Comparison of ENCODE assay signal across 1 cellular context in the genomic region with DNA sequence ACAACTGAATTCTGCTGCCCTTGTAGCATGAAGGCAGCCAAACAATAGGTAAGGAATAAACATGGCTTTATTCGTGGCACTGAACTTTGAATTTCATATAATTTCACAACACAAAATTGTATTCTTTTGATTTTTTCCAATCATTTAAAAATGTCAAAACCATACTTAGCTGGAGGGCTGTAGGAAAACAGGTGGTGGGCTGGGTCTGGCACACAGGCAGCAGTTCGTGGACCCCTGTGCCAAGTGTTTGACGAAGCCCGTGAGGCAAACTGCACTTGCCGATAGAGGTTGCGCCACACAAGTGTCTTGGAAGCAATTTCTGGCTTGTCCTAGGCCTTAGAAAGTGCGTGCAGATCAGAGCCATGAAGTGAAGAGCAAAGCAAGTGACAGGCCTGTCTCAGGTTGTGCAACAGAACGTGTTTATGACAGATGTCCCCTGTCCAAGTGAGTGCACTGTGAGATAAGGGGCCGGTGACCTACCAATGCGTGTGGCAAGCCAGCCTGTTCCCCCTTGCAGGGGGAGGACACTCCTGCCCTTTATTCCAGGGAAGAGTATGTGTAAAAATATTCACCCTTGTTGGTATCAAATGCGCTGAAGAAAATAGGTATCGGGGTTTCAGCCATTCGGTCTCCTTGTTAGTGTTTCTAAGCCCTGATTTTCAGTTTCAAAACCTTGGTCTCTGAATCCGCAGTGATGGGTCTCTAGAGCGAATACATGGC.
A peak's percentile ranks its signal among the peaks of the same experiment; 100 is the strongest.
TF ChIP-seq lines count a peak whose summit lies in the region.

No MANE protein-coding gene starts in this region.

TF ChIP-seq in K562, 482 proteins besides CTCF, POLR2A, EP300 and RAD21 (continued from another document and continues in another):
- TF ChIP-seq, protein P1, sequence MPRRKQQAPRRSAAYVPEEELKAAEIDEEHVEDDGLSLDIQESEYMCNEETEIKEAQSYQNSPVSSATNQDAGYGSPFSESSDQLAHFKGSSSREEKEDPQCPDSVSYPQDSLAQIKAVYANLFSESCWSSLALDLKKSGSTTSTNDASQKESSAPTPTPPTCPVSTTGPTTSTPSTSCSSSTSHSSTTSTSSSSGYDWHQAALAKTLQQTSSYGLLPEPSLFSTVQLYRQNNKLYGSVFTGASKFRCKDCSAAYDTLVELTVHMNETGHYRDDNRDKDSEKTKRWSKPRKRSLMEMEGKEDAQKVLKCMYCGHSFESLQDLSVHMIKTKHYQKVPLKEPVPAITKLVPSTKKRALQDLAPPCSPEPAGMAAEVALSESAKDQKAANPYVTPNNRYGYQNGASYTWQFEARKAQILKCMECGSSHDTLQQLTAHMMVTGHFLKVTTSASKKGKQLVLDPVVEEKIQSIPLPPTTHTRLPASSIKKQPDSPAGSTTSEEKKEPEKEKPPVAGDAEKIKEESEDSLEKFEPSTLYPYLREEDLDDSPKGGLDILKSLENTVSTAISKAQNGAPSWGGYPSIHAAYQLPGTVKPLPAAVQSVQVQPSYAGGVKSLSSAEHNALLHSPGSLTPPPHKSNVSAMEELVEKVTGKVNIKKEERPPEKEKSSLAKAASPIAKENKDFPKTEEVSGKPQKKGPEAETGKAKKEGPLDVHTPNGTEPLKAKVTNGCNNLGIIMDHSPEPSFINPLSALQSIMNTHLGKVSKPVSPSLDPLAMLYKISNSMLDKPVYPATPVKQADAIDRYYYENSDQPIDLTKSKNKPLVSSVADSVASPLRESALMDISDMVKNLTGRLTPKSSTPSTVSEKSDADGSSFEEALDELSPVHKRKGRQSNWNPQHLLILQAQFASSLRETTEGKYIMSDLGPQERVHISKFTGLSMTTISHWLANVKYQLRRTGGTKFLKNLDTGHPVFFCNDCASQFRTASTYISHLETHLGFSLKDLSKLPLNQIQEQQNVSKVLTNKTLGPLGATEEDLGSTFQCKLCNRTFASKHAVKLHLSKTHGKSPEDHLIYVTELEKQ (CRISPR knock-in tag; IDR thresholded peaks at IDR 0.05), result no peak
- TF ChIP-seq ETV5 (CRISPR knock-in tag; IDR thresholded peaks at IDR 0.05; ENCODE audit: low read depth) (no peak), COPS2 (conservative IDR thresholded peaks at IDR 0.05) (no peak), ILF3 (IDR thresholded peaks at IDR 0.05; ENCODE audit: borderline replicate concordance) (no peak), SRSF7 (optimal IDR thresholded peaks at IDR 0.05; ENCODE audit: low read depth, low read length) (no peak), MYNN (IDR thresholded peaks at IDR 0.05) (peak; percentile 90), MYNN (CRISPR knock-in tag; IDR thresholded peaks at IDR 0.05) (no peak), NCOR1 (IDR thresholded peaks at IDR 0.05) (peak; percentile 92), CCNT2 (IDR thresholded peaks at IDR 0.05; ENCODE audit: borderline replicate concordance, extremely low read depth, insufficient read length, low read depth, low read length) (no peak), ZFP1 (CRISPR knock-in tag; IDR thresholded peaks at IDR 0.05) (no peak), ZNF668 (CRISPR knock-in tag; IDR thresholded peaks at IDR 0.05) (no peak), ZKSCAN1 (IDR thresholded peaks at IDR 0.05; ENCODE audit: low read depth, low read length) (no peak), RBM14 (IDR thresholded peaks at IDR 0.05; ENCODE audit: borderline replicate concordance, insufficient read depth, low read depth, low read length) (no peak), ELF4 (CRISPR knock-in tag; IDR thresholded peaks at IDR 0.05) (0 out of 2 replicates have a peak, but pooled peaks have one; percentile 30), HMGN3 (IDR thresholded peaks at IDR 0.05; ENCODE audit: borderline replicate concordance, extremely low read depth, insufficient read length, low read depth, low read length) (no peak), RFX7 (CRISPR knock-in tag; IDR thresholded peaks at IDR 0.05) (no peak), MCM3 (IDR thresholded peaks at IDR 0.05) (no peak), ZNF282 (CRISPR knock-in tag; IDR thresholded peaks at IDR 0.05) (no peak), HCFC1 (IDR thresholded peaks at IDR 0.05; ENCODE audit: low read depth, low read length) (no peak), MAFK (IDR thresholded peaks at IDR 0.05; ENCODE audit: low read length) (no peak), NEUROD1 (IDR thresholded peaks at IDR 0.05; ENCODE audit: borderline replicate concordance, low read depth, low read length, partially characterized antibody) (peak; percentile 35), ZBTB1 (CRISPR knock-in tag; IDR thresholded peaks at IDR 0.05; ENCODE audit: borderline replicate concordance, low read depth) (no peak; the same call in 1 of the 2 replicates), MBD2 (IDR thresholded peaks at IDR 0.05; ENCODE audit: borderline replicate concordance, low read depth) (peak; percentile 79), ARID1B (IDR thresholded peaks at IDR 0.05) (peak; percentile 95), IRF2 (CRISPR knock-in tag; IDR thresholded peaks at IDR 0.05) (no peak), RBM22 (IDR thresholded peaks at IDR 0.05; ENCODE audit: low read depth, low read length, poor library complexity, severe bottlenecking) (no peak), MXI1 (IDR thresholded peaks at IDR 0.05; ENCODE audit: low read depth, low read length) (peak; percentile 79)
- TF ChIP-seq, protein P2, sequence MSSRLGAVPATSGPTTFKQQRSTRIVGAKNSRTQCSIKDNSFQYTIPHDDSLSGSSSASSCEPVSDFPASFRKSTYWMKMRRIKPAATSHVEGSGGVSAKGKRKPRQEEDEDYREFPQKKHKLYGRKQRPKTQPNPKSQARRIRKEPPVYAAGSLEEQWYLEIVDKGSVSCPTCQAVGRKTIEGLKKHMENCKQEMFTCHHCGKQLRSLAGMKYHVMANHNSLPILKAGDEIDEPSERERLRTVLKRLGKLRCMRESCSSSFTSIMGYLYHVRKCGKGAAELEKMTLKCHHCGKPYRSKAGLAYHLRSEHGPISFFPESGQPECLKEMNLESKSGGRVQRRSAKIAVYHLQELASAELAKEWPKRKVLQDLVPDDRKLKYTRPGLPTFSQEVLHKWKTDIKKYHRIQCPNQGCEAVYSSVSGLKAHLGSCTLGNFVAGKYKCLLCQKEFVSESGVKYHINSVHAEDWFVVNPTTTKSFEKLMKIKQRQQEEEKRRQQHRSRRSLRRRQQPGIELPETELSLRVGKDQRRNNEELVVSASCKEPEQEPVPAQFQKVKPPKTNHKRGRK (tag; IDR thresholded peaks at IDR 0.05), result no peak
- TF ChIP-seq, protein P3, sequence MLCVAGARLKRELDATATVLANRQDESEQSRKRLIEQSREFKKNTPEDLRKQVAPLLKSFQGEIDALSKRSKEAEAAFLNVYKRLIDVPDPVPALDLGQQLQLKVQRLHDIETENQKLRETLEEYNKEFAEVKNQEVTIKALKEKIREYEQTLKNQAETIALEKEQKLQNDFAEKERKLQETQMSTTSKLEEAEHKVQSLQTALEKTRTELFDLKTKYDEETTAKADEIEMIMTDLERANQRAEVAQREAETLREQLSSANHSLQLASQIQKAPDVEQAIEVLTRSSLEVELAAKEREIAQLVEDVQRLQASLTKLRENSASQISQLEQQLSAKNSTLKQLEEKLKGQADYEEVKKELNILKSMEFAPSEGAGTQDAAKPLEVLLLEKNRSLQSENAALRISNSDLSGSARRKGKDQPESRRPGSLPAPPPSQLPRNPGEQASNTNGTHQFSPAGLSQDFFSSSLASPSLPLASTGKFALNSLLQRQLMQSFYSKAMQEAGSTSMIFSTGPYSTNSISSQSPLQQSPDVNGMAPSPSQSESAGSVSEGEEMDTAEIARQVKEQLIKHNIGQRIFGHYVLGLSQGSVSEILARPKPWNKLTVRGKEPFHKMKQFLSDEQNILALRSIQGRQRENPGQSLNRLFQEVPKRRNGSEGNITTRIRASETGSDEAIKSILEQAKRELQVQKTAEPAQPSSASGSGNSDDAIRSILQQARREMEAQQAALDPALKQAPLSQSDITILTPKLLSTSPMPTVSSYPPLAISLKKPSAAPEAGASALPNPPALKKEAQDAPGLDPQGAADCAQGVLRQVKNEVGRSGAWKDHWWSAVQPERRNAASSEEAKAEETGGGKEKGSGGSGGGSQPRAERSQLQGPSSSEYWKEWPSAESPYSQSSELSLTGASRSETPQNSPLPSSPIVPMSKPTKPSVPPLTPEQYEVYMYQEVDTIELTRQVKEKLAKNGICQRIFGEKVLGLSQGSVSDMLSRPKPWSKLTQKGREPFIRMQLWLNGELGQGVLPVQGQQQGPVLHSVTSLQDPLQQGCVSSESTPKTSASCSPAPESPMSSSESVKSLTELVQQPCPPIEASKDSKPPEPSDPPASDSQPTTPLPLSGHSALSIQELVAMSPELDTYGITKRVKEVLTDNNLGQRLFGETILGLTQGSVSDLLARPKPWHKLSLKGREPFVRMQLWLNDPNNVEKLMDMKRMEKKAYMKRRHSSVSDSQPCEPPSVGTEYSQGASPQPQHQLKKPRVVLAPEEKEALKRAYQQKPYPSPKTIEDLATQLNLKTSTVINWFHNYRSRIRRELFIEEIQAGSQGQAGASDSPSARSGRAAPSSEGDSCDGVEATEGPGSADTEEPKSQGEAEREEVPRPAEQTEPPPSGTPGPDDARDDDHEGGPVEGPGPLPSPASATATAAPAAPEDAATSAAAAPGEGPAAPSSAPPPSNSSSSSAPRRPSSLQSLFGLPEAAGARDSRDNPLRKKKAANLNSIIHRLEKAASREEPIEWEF (CRISPR knock-in tag; IDR thresholded peaks at IDR 0.05), result no peak; the same call in none of the 2 replicates
- TF ChIP-seq, protein P4, sequence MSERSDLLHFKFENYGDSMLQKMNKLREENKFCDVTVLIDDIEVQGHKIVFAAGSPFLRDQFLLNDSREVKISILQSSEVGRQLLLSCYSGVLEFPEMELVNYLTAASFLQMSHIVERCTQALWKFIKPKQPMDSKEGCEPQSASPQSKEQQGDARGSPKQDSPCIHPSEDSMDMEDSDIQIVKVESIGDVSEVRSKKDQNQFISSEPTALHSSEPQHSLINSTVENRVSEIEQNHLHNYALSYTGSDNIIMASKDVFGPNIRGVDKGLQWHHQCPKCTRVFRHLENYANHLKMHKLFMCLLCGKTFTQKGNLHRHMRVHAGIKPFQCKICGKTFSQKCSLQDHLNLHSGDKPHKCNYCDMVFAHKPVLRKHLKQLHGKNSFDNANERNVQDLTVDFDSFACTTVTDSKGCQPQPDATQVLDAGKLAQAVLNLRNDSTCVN (CRISPR knock-in tag; IDR thresholded peaks at IDR 0.05), result no peak
- TF ChIP-seq, protein P5, sequence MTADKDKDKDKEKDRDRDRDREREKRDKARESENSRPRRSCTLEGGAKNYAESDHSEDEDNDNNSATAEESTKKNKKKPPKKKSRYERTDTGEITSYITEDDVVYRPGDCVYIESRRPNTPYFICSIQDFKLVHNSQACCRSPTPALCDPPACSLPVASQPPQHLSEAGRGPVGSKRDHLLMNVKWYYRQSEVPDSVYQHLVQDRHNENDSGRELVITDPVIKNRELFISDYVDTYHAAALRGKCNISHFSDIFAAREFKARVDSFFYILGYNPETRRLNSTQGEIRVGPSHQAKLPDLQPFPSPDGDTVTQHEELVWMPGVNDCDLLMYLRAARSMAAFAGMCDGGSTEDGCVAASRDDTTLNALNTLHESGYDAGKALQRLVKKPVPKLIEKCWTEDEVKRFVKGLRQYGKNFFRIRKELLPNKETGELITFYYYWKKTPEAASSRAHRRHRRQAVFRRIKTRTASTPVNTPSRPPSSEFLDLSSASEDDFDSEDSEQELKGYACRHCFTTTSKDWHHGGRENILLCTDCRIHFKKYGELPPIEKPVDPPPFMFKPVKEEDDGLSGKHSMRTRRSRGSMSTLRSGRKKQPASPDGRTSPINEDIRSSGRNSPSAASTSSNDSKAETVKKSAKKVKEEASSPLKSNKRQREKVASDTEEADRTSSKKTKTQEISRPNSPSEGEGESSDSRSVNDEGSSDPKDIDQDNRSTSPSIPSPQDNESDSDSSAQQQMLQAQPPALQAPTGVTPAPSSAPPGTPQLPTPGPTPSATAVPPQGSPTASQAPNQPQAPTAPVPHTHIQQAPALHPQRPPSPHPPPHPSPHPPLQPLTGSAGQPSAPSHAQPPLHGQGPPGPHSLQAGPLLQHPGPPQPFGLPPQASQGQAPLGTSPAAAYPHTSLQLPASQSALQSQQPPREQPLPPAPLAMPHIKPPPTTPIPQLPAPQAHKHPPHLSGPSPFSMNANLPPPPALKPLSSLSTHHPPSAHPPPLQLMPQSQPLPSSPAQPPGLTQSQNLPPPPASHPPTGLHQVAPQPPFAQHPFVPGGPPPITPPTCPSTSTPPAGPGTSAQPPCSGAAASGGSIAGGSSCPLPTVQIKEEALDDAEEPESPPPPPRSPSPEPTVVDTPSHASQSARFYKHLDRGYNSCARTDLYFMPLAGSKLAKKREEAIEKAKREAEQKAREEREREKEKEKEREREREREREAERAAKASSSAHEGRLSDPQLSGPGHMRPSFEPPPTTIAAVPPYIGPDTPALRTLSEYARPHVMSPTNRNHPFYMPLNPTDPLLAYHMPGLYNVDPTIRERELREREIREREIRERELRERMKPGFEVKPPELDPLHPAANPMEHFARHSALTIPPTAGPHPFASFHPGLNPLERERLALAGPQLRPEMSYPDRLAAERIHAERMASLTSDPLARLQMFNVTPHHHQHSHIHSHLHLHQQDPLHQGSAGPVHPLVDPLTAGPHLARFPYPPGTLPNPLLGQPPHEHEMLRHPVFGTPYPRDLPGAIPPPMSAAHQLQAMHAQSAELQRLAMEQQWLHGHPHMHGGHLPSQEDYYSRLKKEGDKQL (CRISPR knock-in tag; IDR thresholded peaks at IDR 0.05; ENCODE audit: borderline replicate concordance), result no peak
- TF ChIP-seq, protein P6, sequence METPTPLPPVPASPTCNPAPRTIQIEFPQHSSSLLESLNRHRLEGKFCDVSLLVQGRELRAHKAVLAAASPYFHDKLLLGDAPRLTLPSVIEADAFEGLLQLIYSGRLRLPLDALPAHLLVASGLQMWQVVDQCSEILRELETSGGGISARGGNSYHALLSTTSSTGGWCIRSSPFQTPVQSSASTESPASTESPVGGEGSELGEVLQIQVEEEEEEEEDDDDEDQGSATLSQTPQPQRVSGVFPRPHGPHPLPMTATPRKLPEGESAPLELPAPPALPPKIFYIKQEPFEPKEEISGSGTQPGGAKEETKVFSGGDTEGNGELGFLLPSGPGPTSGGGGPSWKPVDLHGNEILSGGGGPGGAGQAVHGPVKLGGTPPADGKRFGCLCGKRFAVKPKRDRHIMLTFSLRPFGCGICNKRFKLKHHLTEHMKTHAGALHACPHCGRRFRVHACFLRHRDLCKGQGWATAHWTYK (CRISPR knock-in tag; IDR thresholded peaks at IDR 0.05), result no peak; the same call in 1 of the 2 replicates
